ENCODE assay signal across 13 cellular contexts in the genomic region with DNA sequence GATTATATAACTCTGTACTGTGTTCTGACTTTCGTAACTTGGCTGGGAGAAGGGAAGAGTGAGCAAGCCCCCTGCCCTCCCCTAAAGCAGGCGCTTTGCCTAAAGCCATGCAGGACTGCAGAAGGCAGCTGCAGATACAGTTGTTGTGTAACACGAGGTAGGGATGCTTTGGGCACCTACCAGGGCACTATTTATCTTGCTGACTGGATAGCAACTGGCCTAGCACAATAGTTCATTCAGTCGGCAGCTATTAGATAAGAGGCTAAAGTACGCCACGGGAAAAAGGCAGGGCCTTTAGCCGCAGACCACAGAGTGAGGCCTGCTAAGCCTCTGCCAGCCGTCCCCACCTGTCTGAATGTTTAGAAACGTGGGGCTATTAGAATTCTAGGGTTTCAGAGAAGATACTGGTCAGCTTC.
DNase-seq lines count a peak whose midpoint lies in the region; ATAC-seq, FAIRE-seq and TF ChIP-seq lines count a peak whose summit lies in the region.
"Had no signal": no experiment of that assay in that cellular context is flagged by ENCODE, and none has a peak within 500 bp of the region (broad histone marks: within the 10 kb centered on the region; RNA-seq: fewer than 3 reads in every experiment).

No MANE protein-coding gene starts in this region.

- FAIRE-seq in astrocyte (lab: Jason Lieb, UNC) (no peak), HepG2 (lab: Jason Lieb, UNC) (peak; percentile 85)

- H3K4me3 Mint-ChIP-seq in astrocyte (ENCODE audit: unreplicated experiment) = no peak overlapping the region

- H3K79me2 ChIP-seq in astrocyte (ENCODE audit: insufficient read depth, low read length) (no peaks in the 10 kb centered on the region), HepG2 (ENCODE audit: insufficient read depth, low read length) (no peaks in the 10 kb centered on the region), mammary epithelial cell (ENCODE audit: insufficient read depth, low read length) (no peaks in the 10 kb centered on the region)

- H4K20me1 ChIP-seq in astrocyte (ENCODE audit: insufficient read depth, low read length) = peaks cover under 1% of the 10 kb centered on the region
- no peaks in the 10 kb centered on the region for H4K20me1 ChIP-seq in HepG2 (ENCODE audit: insufficient read depth, low read length)
- no peaks in the 10 kb centered on the region for H4K20me1 ChIP-seq in mammary epithelial cell (ENCODE audit: insufficient read depth, low read length)

- in situ Hi-C loops in HepG2 (cut with HindIII; ENCODE audit: extremely low pct_ligation_motif_present, low pct_unique_long_range_greater_than_20kb) = no loop called here
- in situ Hi-C loops in mammary epithelial cell (cut with MboI; ENCODE audit: low sequenced_read_pairs in 2 of 2) = no loop called here

- no peak for TF ChIP-seq RAD21 in HepG2 (CRISPR knock-in tag; IDR thresholded peaks at IDR 0.05)

- TF ChIP-seq POLR2A in HepG2 (IDR thresholded peaks at IDR 0.05; ENCODE audit: insufficient read depth in 1 of 2, low read depth in 2 of 2, low read length in 2 of 2) = peak in 1 of 2 experiments; percentile 51; a peak in 2 of 4 replicates

- CTCF ChIA-PET in HepG2 (lab: Yijun Ruan, JAX; ENCODE audit: low intra/inter-chr PET ratio, low total read pairs) = no interaction called here
- CTCF ChIA-PET in mammary epithelial cell (lab: Charles Lee; ENCODE audit: low non-redundant PET) = no interaction called here

- H2AFZ ChIP-seq in astrocyte (ENCODE audit: low read depth, low read length) (no peak overlapping the region), HepG2 (ENCODE audit: low read length) (no peak overlapping the region), mammary epithelial cell (ENCODE audit: low read depth, low read length) (no peak overlapping the region)

- H3K27ac Mint-ChIP-seq in astrocyte (ENCODE audit: unreplicated experiment) = no peak overlapping the region

- no peak overlapping the region for H3K4me2 ChIP-seq in astrocyte (ENCODE audit: low read length)
- H3K4me2 ChIP-seq in HepG2 (ENCODE audit: low read depth, low read length) = peak overlapping the region; percentile 48
- no peak overlapping the region for H3K4me2 ChIP-seq in mammary epithelial cell (ENCODE audit: insufficient read depth, low read depth, low read length)

- TF ChIP-seq EP300 in HepG2 (IDR thresholded peaks at IDR 0.05; ENCODE audit: low read depth in 2 of 2, low read length in 2 of 2) (peak; percentile 72 to 76; a peak in 3 of 4 replicates), HepG2 (CRISPR knock-in tag; IDR thresholded peaks at IDR 0.05; ENCODE audit: borderline replicate concordance) (peak; percentile 80)

- H3K9ac ChIP-seq in astrocyte (ENCODE audit: low read length) (no peak overlapping the region), HepG2 (ENCODE audit: insufficient read depth, low read depth, low read length) (peak overlapping the region; percentile 71), mammary epithelial cell (ENCODE audit: insufficient read depth, low read length) (no peak overlapping the region)

- TF ChIP-seq CTCF in astrocyte (IDR thresholded peaks at IDR 0.05; ENCODE audit: insufficient read depth, low read depth, low read length) (no peak), HepG2 (CRISPR knock-in tag; IDR thresholded peaks at IDR 0.05) (no peak), mammary epithelial cell (conservative IDR thresholded peaks at IDR 0.05 in 1 of 2, IDR thresholded peaks at IDR 0.05 in 1 of 2; ENCODE audit: extremely low read depth in 1 of 2, insufficient read depth in 1 of 2, low read depth in 1 of 2, low read length in 2 of 2) (no peak)

- WGBS in HepG2 (ENCODE audit: low lambda C conversion rate) = 4% methylated on average over 9 of the region's 9 CpGs
- 90% methylated on average over 6 of the region's 9 CpGs for WGBS in mammary epithelial cell (ENCODE audit: low coverage, missing lambda C conversion rate)

- intact Hi-C loops in HepG2 (cut with micrococcal nuclease; ENCODE audit: unreplicated experiment) = loop anchor here (5.0 kb wide), 1 partner anchor 213 kb away; a partner anchor contains a TSS
- intact Hi-C loops in mammary epithelial cell (cut with micrococcal nuclease) = no loop called here

- peaks cover 19% of the 10 kb centered on the region for H3K36me3 Mint-ChIP-seq in astrocyte (ENCODE audit: low read depth, unreplicated experiment)

- dilution Hi-C loops in mammary epithelial cell (cut with HindIII; ENCODE audit: low sequenced_read_pairs) = no loop called here

- ATAC-seq in HepG2 = peak; percentile 99
- ATAC-seq in GM21786 (IDR thresholded peaks at IDR 0.05; ENCODE audit: unreplicated experiment) = no peak
- ATAC-seq in HG03460 (IDR thresholded peaks at IDR 0.05; ENCODE audit: unreplicated experiment) = no peak

- POLR2A ChIA-PET in HepG2 (lab: Yijun Ruan, JAX) = interaction anchor here (0.7 to 1.4 kb wide), 7 partner anchors 9 to 834 kb away, joined by 3 to 8 read pairs (median 5); a partner anchor contains a TSS

- H3K27me3 ChIP-seq in H7 (ENCODE audit: control insufficient read depth, insufficient read depth, low read length) (no peaks in the 10 kb centered on the region), astrocyte (ENCODE audit: insufficient read depth, low read length) (no peaks in the 10 kb centered on the region), HepG2 (ENCODE audit: control insufficient read depth in 1 of 2, insufficient read depth in 2 of 2, low read length in 2 of 2) (no peaks in the 10 kb centered on the region), mammary epithelial cell (ENCODE audit: insufficient read depth, low read length) (no peaks in the 10 kb centered on the region)
- H3K27me3 ChIP-seq: brain microvascular endothelial cell had no signal

- no peaks in the 10 kb centered on the region for H3K9me3 Mint-ChIP-seq in astrocyte (ENCODE audit: unreplicated experiment)

- no peak overlapping the region for H3K4me3 ChIP-seq in H7 (ENCODE audit: insufficient read depth, low read depth, low read length)
- H3K4me3 ChIP-seq in astrocyte (ENCODE audit: insufficient read depth, low read depth, low read length) = no peak overlapping the region
- H3K4me3 ChIP-seq in HepG2 (replicated peaks in 1 of 3; ENCODE audit: insufficient read depth in 1 of 3, low read depth in 2 of 3, low read length in 3 of 3) = no peak overlapping the region; a peak in 1 of 6 replicates
- no peak overlapping the region for H3K4me3 ChIP-seq in skeletal muscle cell (ENCODE audit: low read depth, low read length)
- no peak overlapping the region for H3K4me3 ChIP-seq in mammary epithelial cell (replicated peaks in 1 of 3; ENCODE audit: insufficient read depth in 1 of 3, low read depth in 2 of 3, low read length in 3 of 3)

- H3K4me1 Mint-ChIP-seq in astrocyte (ENCODE audit: low read depth, unreplicated experiment) = peaks cover 6% of the 10 kb centered on the region

- no peaks in the 10 kb centered on the region for H3K9me3 ChIP-seq in astrocyte (ENCODE audit: insufficient read depth, low read depth, low read length)
- H3K9me3 ChIP-seq in HepG2 (ENCODE audit: low read length) = no peaks in the 10 kb centered on the region
- H3K9me3 ChIP-seq in mammary epithelial cell (replicated peaks; ENCODE audit: insufficient read depth, low read length) = no peaks in the 10 kb centered on the region

- H3K4me1 ChIP-seq in astrocyte (ENCODE audit: insufficient read depth, low read length) (no peaks in the 10 kb centered on the region), HepG2 (ENCODE audit: insufficient read depth, low read length) (peaks cover 25% of the 10 kb centered on the region), mammary epithelial cell (ENCODE audit: insufficient read depth, low read length) (no peaks in the 10 kb centered on the region)

- BruUV-seq in HepG2 (replicated peaks; lab: Mats Ljungman, UMichigan) (no TSS peak), mammary epithelial cell (replicated peaks; lab: Mats Ljungman, UMichigan) (no TSS peak)

- DNase-seq in H7 (peak; percentile 6), astrocyte (ENCODE audit: low read depth) (peak; percentile 50), HepG2 (ENCODE audit: low spot score) (peak; percentile 98), skeletal muscle cell (ENCODE audit: low read depth) (peak; percentile 65), mammary epithelial cell (no peak), Ammon's horn (ENCODE audit: low spot score) (no peak)
- DNase-seq: activated CD8-positive, alpha-beta memory T cell treated with anti-CD3 and anti-CD28 coated beads, Interleukin-2, amount 50 U/mL, for 48 hours; brain microvascular endothelial cell; midbrain; stimulated activated CD4-positive, alpha-beta T cell treated with anti-CD3 and anti-CD28 coated beads, Interleukin-1b, Interleukin-23, amount 100 ng/mL, for 48 hours had no signal

- H3K36me3 ChIP-seq in H7 (replicated peaks; ENCODE audit: control insufficient read depth, insufficient read depth, low read length) = no peaks in the 10 kb centered on the region
- peaks cover 71% of the 10 kb centered on the region for H3K36me3 ChIP-seq in astrocyte (ENCODE audit: insufficient read depth, low read length)
- H3K36me3 ChIP-seq in HepG2 (replicated peaks in 1 of 2; ENCODE audit: control insufficient read depth in 1 of 2, insufficient read depth in 2 of 2, low read length in 2 of 2) = peaks cover 10 to 32% of the 10 kb centered on the region in 2 experiments
- H3K36me3 ChIP-seq in mammary epithelial cell (ENCODE audit: insufficient read depth, low read length) = peaks cover 19% of the 10 kb centered on the region

- no peaks in the 10 kb centered on the region for H3K27me3 Mint-ChIP-seq in astrocyte (ENCODE audit: low read depth, unreplicated experiment)

- no peak overlapping the region for H3K27ac ChIP-seq in astrocyte (ENCODE audit: low read depth, low read length)
- peak overlapping the region; percentile 83 for H3K27ac ChIP-seq in HepG2 (ENCODE audit: extremely low read length, insufficient read depth, low read length)
- no peak overlapping the region for H3K27ac ChIP-seq in mammary epithelial cell (ENCODE audit: insufficient read depth, low read depth, low read length)
- H3K27ac ChIP-seq: brain microvascular endothelial cell, C4-2B had no signal

TF ChIP-seq in HepG2, 621 proteins besides CTCF, POLR2A, EP300 and RAD21 (continues in another document):
- TF ChIP-seq, protein P1, sequence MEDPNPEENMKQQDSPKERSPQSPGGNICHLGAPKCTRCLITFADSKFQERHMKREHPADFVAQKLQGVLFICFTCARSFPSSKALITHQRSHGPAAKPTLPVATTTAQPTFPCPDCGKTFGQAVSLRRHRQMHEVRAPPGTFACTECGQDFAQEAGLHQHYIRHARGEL (CRISPR knock-in tag; IDR thresholded peaks at IDR 0.05) = no peak
- TF ChIP-seq ZNF761 (CRISPR knock-in tag; conservative IDR thresholded peaks at IDR 0.05) = no peak
- TF ChIP-seq BORCS8-MEF2B (CRISPR knock-in tag; IDR thresholded peaks at IDR 0.05) = 0 out of 2 replicates have a peak, but pooled peaks have one; percentile 47
- TF ChIP-seq PLRG1 (conservative IDR thresholded peaks at IDR 0.05) = no peak
- TF ChIP-seq ZZZ3 (CRISPR knock-in tag; IDR thresholded peaks at IDR 0.05; ENCODE audit: borderline replicate concordance) = peak; percentile 25; the same call in 1 of the 2 replicates
- TF ChIP-seq ZNF263 (CRISPR knock-in tag; IDR thresholded peaks at IDR 0.05) = no peak
- TF ChIP-seq NONO (IDR thresholded peaks at IDR 0.05) = no peak
- TF ChIP-seq NONO (CRISPR knock-in tag; conservative IDR thresholded peaks at IDR 0.05) = peak; percentile 55; the same call in 1 of the 2 replicates
- no peak for TF ChIP-seq TAF1 (CRISPR knock-in tag; IDR thresholded peaks at IDR 0.05)
- TF ChIP-seq DPF2 (CRISPR knock-in tag; IDR thresholded peaks at IDR 0.05; ENCODE audit: borderline replicate concordance, low read depth) = peak; percentile 87

Comparison
In these comparisons a context has a peak if more than half of its experiments do, and no peak if none do; other contexts are left out.
1. DNase-seq: peak in H7 (single experiment), astrocyte (single experiment), HepG2 (single experiment) and skeletal muscle cell (single experiment); none in mammary epithelial cell (single experiment) and Ammon's horn (single experiment).